Comparison of ENCODE assay signal across 9 cellular contexts in genomic region chr2:20868377-20868776, GRCh38. TPM values are rescaled to one million over a fixed set of nuclear protein-coding genes. Genes with fewer than 3 reads are reported as not detected.
DNase-seq lines count a peak whose midpoint lies in the region; ATAC-seq, FAIRE-seq and TF ChIP-seq lines count a peak whose summit lies in the region.
"Had no signal": no experiment of that assay in that cellular context is flagged by ENCODE, and none has a peak within 500 bp of the region (broad histone marks: within the 10 kb centered on the region; RNA-seq: fewer than 3 reads in every experiment).

No MANE protein-coding gene starts in this region.

- H3K4me3 ChIP-seq in spleen (no peak overlapping the region), small intestine (ENCODE audit: low read depth in 1 of 2, low read length in 2 of 2) (no peak overlapping the region)

- peak; percentile 100 for ATAC-seq in HG02840 (IDR thresholded peaks at IDR 0.05; ENCODE audit: low FRiP score, unreplicated experiment)

- DNase-seq in GM18507 (ENCODE audit: extremely low spot score, insufficient read length, low read depth) (peak; percentile 18), retina (no peak), SKM-1 (lab: John Stamatoyannopoulos, UW; ENCODE audit: unreplicated experiment) (no peak), spleen (no peak), small intestine (no peak)
- peak; percentile 16 to 44 for DNase-seq in activated CD4-positive, alpha-beta T cell treated with anti-CD3 and anti-CD28 coated beads for 24 hours (ENCODE audit: low read depth in 2 of 2)
- peak; percentile 66 to 70 for DNase-seq in stimulated activated CD4-positive, alpha-beta T cell treated with anti-CD3 and anti-CD28 coated beads, Interleukin-15, amount 100 ng/mL, for 48 hours (ENCODE audit: low read depth in 2 of 2)

- intact Hi-C loops in spleen (cut with DNase I; ENCODE audit: low total_unique reads) = no loop called here

- 5 to 22% (median 19%) methylated on average over 2 of the region's 2 CpGs for WGBS in spleen, 5 donors
- 20 to 27% (median 27%) methylated on average over 2 of the region's 2 CpGs for WGBS in small intestine, 3 donors

- TF ChIP-seq POLR2A in spleen (IDR thresholded peaks at IDR 0.05) = no peak

- no peak overlapping the region for H3K27ac ChIP-seq in spleen
- H3K27ac ChIP-seq in small intestine (ENCODE audit: low read depth in 1 of 2, low read length in 1 of 2) = no peak overlapping the region
- H3K27ac ChIP-seq: VCaP had no signal

- FAIRE-seq in GM18507 (lab: Jason Lieb, UNC) = peak; percentile 67
- no peak for FAIRE-seq in small intestine (lab: Jason Lieb, UNC)

- H3K27me3 ChIP-seq in spleen (replicated peaks in 1 of 7) = peaks cover 0 to 11% (median 0%) of the 10 kb centered on the region in 7 donors
- H3K27me3 ChIP-seq in small intestine (ENCODE audit: control insufficient read depth in 2 of 2, insufficient read depth in 2 of 2, low read length in 2 of 2) = no peaks in the 10 kb centered on the region

- no peaks in the 10 kb centered on the region for H3K36me3 ChIP-seq in spleen
- no peaks in the 10 kb centered on the region for H3K36me3 ChIP-seq in small intestine (ENCODE audit: control insufficient read depth in 2 of 2, insufficient read depth in 2 of 2, low read length in 2 of 2)

- H3K9me3 ChIP-seq in spleen = peaks cover 0 to 8% (median 0%) of the 10 kb centered on the region in 8 donors
- H3K9me3 ChIP-seq in small intestine (ENCODE audit: control insufficient read depth, low read depth) = no peaks in the 10 kb centered on the region

- TF ChIP-seq CTCF in spleen (IDR thresholded peaks at IDR 0.05 in 8 of 11, conservative IDR thresholded peaks at IDR 0.05 in 3 of 11) = no peak

- H3K4me1 ChIP-seq in spleen (no peaks in the 10 kb centered on the region), small intestine (ENCODE audit: control insufficient read depth in 2 of 2, insufficient read depth in 1 of 2, low read depth in 1 of 2, low read length in 1 of 2) (no peaks in the 10 kb centered on the region)

RNA-seq across cellular contexts. Expression of gene LDAH, which starts 45.5 kb away (rescaled TPM):
- 10 to 100 TPM; 15.6 to 33.2 (median 22.1) TPM for total RNA-seq in spleen
- 1 to 10 TPM; 5.8 to 9.5 (median 8.5) TPM for polyA plus RNA-seq in spleen
- 10 to 100 TPM in 1 of 3 donors, 1 to 10 TPM in 2; 4.3 to 12.9 (median 7.8) TPM for polyA plus RNA-seq in small intestine

Comparison
In these comparisons a context has a peak if more than half of its experiments do, and no peak if none do; other contexts are left out.
1. DNase-seq: peak in GM18507 (single experiment), activated CD4-positive, alpha-beta T cell treated with anti-CD3 and anti-CD28 coated beads for 24 hours (2 of 2) and stimulated activated CD4-positive, alpha-beta T cell treated with anti-CD3 and anti-CD28 coated beads, Interleukin-15, amount 100 ng/mL, for 48 hours (2 of 2); none in retina (single experiment), SKM-1 (single experiment), spleen (single experiment) and small intestine (single experiment).